Comparison of ENCODE assay signal across 1 cellular context in genomic region chr2:11406492-11407381, GRCh38.
TF ChIP-seq lines count a peak whose summit lies in the region.

No MANE protein-coding gene starts in this region.

TF ChIP-seq in H1, 55 proteins besides CTCF, POLR2A, EP300 and RAD21:
- no peak for TF ChIP-seq ATF2 (IDR thresholded peaks at IDR 0.05; ENCODE audit: low read length)
- peak; percentile 28; the same call in 1 of the 2 replicates for TF ChIP-seq E2F6 (IDR thresholded peaks at IDR 0.05)
- peak; percentile 55; the same call in 1 of the 2 replicates for TF ChIP-seq MAX (IDR thresholded peaks at IDR 0.05)
- 0 out of 2 replicates have a peak, but pooled peaks have one; percentile 52 for TF ChIP-seq SP1 (IDR thresholded peaks at IDR 0.05; ENCODE audit: low read depth, low read length)
